Comparison of ENCODE assay signal across 13 cellular contexts in genomic region chr3:197487911-197488391, GRCh38.
DNase-seq lines count a peak whose midpoint lies in the region; ATAC-seq, FAIRE-seq and TF ChIP-seq lines count a peak whose summit lies in the region.
"Had no signal": no experiment of that assay in that cellular context is flagged by ENCODE, and none has a peak within 500 bp of the region (broad histone marks: within the 10 kb centered on the region; RNA-seq: fewer than 3 reads in every experiment).

No MANE protein-coding gene starts in this region.

- DNase-seq in NCI-H82 (lab: John Stamatoyannopoulos, UW), result peak; percentile 47
- DNase-seq in NCI-H82 treated with DMSO at 0.1 percent for 48 hours (lab: John Stamatoyannopoulos, UW; ENCODE audit: unreplicated experiment), result no peak
- DNase-seq in K562 (ENCODE audit: extremely low read depth in 1 of 4, low spot score in 3 of 4), result peak in 1 of 4 experiments; percentile 28
- DNase-seq in iris pigment epithelial cell (ENCODE audit: low read depth), result peak; percentile 99
- peak; percentile 57 for DNase-seq in ureter (ENCODE audit: low spot score)
- no peak for DNase-seq in CD1c-positive myeloid dendritic cell (ENCODE audit: extremely low spot score)
- no peak for DNase-seq in AML-193 (lab: John Stamatoyannopoulos, UW)
- DNase-seq: central memory CD4-positive, alpha-beta T cell; Karpas-422 had no signal

- POLR2A ChIA-PET in K562 (lab: Yijun Ruan, JAX), result interaction anchor here (1.0 kb wide), 1 partner anchor 458 kb away, joined by 3 read pairs; the partner anchor contains the start of gene MELTF

- H3K79me2 ChIP-seq in K562 (ENCODE audit: control insufficient read depth, insufficient read depth, low read length), result no peaks in the 10 kb centered on the region

- CTCF ChIA-PET in K562 (lab: Yijun Ruan, JAX; ENCODE audit: low intra/inter-chr PET ratio), result no interaction called here

- no peak overlapping the region for H2AFZ ChIP-seq in K562 (ENCODE audit: low read depth, low read length)

- no peaks in the 10 kb centered on the region for H3K9me3 ChIP-seq in K562 (replicated peaks; ENCODE audit: control insufficient read depth, insufficient read depth, low read depth, low read length)
- H3K9me3 ChIP-seq: BLaER1 treated with 17β-estradiol and CSF1 and Interleukin-3, amounts not matched to agents 10 nM and 100 nM; tibial artery had no signal

- no peak for TF ChIP-seq POLR2A in K562 (conservative IDR thresholded peaks at IDR 0.05)

- WGBS in K562 (ENCODE audit: insufficient coverage, low coverage, missing lambda C conversion rate), result 3% methylated on average over 8 of the region's 8 CpGs

- no peak for TF ChIP-seq EP300 in K562 (IDR thresholded peaks at IDR 0.05; ENCODE audit: low read length)

- H3K4me1 ChIP-seq in K562 (replicated peaks in 1 of 2; ENCODE audit: control insufficient read depth in 2 of 2, insufficient read depth in 2 of 2, low read length in 2 of 2), result no peaks in the 10 kb centered on the region

- ATAC-seq in K562 (peak; percentile 48; the same call in 2 of the 3 replicates), GM18870 (IDR thresholded peaks at IDR 0.05; ENCODE audit: unreplicated experiment) (no peak)

- no peak for TF ChIP-seq CTCF in K562 (IDR thresholded peaks at IDR 0.05 in 2 of 3, conservative IDR thresholded peaks at IDR 0.05 in 1 of 3; ENCODE audit: insufficient read depth in 2 of 3, low read depth in 1 of 3, low read length in 3 of 3)

- no peaks in the 10 kb centered on the region for H3K36me3 ChIP-seq in K562 (ENCODE audit: control insufficient read depth, insufficient read depth, low read length)
- H3K36me3 ChIP-seq: BLaER1 treated with 17β-estradiol and CSF1 and Interleukin-3, amounts not matched to agents 10 nM and 100 nM; tibial artery had no signal

- in situ Hi-C loops in K562 (cut with MboI), result no loop called here

- no peak for TF ChIP-seq RAD21 in K562 (CRISPR knock-in tag; conservative IDR thresholded peaks at IDR 0.05 in 1 of 2, IDR thresholded peaks at IDR 0.05 in 1 of 2)

- H3K4me2 ChIP-seq in K562 (ENCODE audit: insufficient read depth, low read length), result no peak overlapping the region

- H3K27ac ChIP-seq in K562 (ENCODE audit: extremely low read depth, low read depth, low read length), result no peak overlapping the region
- H3K27ac ChIP-seq: BLaER1 treated with 17β-estradiol and CSF1 and Interleukin-3, amounts not matched to agents 10 nM and 100 nM; tibial artery; VCaP had no signal

- peaks cover 49 to 92% of the 10 kb centered on the region in 2 experiments for H3K27me3 ChIP-seq in K562 (ENCODE audit: control insufficient read depth in 2 of 2, insufficient read depth in 2 of 2, low read length in 2 of 2)
- H3K27me3 ChIP-seq: tibial artery had no signal

- intact Hi-C loops in K562 (cut with micrococcal nuclease), result no loop called here

- BruUV-seq in K562 (replicated peaks; lab: Mats Ljungman, UMichigan), result no TSS peak

- H3K9ac ChIP-seq in K562 (ENCODE audit: insufficient read depth in 1 of 2, low read depth in 2 of 2, low read length in 2 of 2), result no peak overlapping the region
- H3K9ac ChIP-seq: BLaER1 treated with 17β-estradiol and CSF1 and Interleukin-3, amounts not matched to agents 10 nM and 100 nM had no signal

- peak; percentile 51 for FAIRE-seq in K562 (lab: Jason Lieb, UNC)

- H3K4me3 ChIP-seq in K562, result no peak overlapping the region
- H3K4me3 ChIP-seq: BLaER1 treated with 17β-estradiol and CSF1 and Interleukin-3, amounts not matched to agents 10 nM and 100 nM; tibial artery had no signal

- H3K9me1 ChIP-seq in K562 (ENCODE audit: control insufficient read depth, insufficient read depth, low read length), result no peaks in the 10 kb centered on the region

- H4K20me1 ChIP-seq in K562 (replicated peaks; ENCODE audit: control insufficient read depth, insufficient read depth, low read length), result 0 out of 2 replicates have a peak, but pooled peaks cover 3% of the 10 kb centered on the region
- H4K20me1 ChIP-seq: BLaER1 treated with 17β-estradiol and CSF1 and Interleukin-3, amounts not matched to agents 10 nM and 100 nM had no signal

TF ChIP-seq in K562, 482 proteins besides CTCF, POLR2A, EP300 and RAD21:
- no peak for TF ChIP-seq SUPT5H (IDR thresholded peaks at IDR 0.05)
- TF ChIP-seq JUN (IDR thresholded peaks at IDR 0.05; ENCODE audit: borderline replicate concordance, low read depth, low read length), result peak; percentile 23; the same call in 1 of the 2 replicates
- TF ChIP-seq JUN (CRISPR knock-in tag; IDR thresholded peaks at IDR 0.05; ENCODE audit: borderline replicate concordance), result no peak
- peak; percentile 17 for TF ChIP-seq MEIS2 (IDR thresholded peaks at IDR 0.05; ENCODE audit: partially characterized antibody)
- peak; percentile 38; the same call in 1 of the 2 replicates for TF ChIP-seq ATF3 (IDR thresholded peaks at IDR 0.05)
- no peak for TF ChIP-seq ATF3 (CRISPR knock-in tag; conservative IDR thresholded peaks at IDR 0.05)

Comparison
In these comparisons a context has a peak if more than half of its experiments do, and no peak if none do; other contexts are left out.
1. DNase-seq: peak in NCI-H82 (single experiment), iris pigment epithelial cell (single experiment) and ureter (single experiment); none in NCI-H82 treated with DMSO at 0.1 percent for 48 hours (single experiment), CD1c-positive myeloid dendritic cell (single experiment) and AML-193 (0 of 2).